18 cellular contexts compared by ENCODE assay signal in the genomic region with DNA sequence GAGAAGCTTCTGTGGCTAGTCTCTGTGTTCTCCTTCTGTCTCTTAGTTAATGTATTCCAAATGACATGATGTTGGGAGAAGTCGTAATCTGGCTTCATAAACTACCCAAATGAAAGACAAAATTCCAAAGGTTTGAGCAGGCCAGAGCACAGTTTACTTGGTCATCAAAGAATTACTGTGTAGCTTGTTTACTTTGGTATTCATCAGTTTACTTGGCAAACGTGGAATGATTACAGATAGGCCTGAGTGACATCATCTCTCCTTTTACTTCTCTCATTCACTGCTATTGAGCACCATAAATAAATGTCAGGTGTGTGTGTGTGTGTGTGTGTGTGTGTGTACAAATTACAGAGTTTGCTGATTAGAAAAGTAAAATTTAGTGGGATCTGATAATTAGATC.
DNase-seq lines count a peak whose midpoint lies in the region; ATAC-seq and TF ChIP-seq lines count a peak whose summit lies in the region.
"Had no signal": no experiment of that assay in that cellular context is flagged by ENCODE, and none has a peak within 500 bp of the region (broad histone marks: within the 10 kb centered on the region; RNA-seq: fewer than 3 reads in every experiment).

No MANE protein-coding gene starts in this region.

- peaks cover 16% of the 10 kb centered on the region for H3K27me3 Mint-ChIP-seq in type B pancreatic cell

- no peaks in the 10 kb centered on the region for H4K20me1 ChIP-seq in fibroblast of lung (ENCODE audit: control insufficient read depth, extremely low read depth, insufficient read depth, low read length)

- H3K4me1 ChIP-seq in fibroblast of lung (ENCODE audit: control insufficient read depth, extremely low read depth, insufficient read depth, low read length): peaks cover 3% of the 10 kb centered on the region
- H3K4me1 ChIP-seq: left ventricle myocardium inferior, tibial nerve had no signal

- H3K9me3 ChIP-seq in fibroblast of lung (ENCODE audit: control insufficient read depth, insufficient read depth, low read depth, low read length): no peaks in the 10 kb centered on the region
- H3K9me3 ChIP-seq: left ventricle myocardium inferior, ovary, tibial nerve had no signal

- ATAC-seq in HG03432 (IDR thresholded peaks at IDR 0.05; ENCODE audit: unreplicated experiment) (no peak), GM21723 (IDR thresholded peaks at IDR 0.05; ENCODE audit: unreplicated experiment) (no peak)

- peak overlapping the region; percentile 43 for H3K27ac Mint-ChIP-seq in type B pancreatic cell

- H3K79me2 ChIP-seq in fibroblast of lung (ENCODE audit: control insufficient read depth, insufficient read depth, low read length): no peaks in the 10 kb centered on the region

- H2AFZ ChIP-seq in fibroblast of lung (ENCODE audit: low read length): no peak overlapping the region

- H3K36me3 Mint-ChIP-seq in type B pancreatic cell: peaks cover 4% of the 10 kb centered on the region

- peak overlapping the region; percentile 53 for H3K27ac ChIP-seq in fibroblast of lung (ENCODE audit: insufficient read depth, low read length)
- H3K27ac ChIP-seq: HL-60, KMS-11, left ventricle myocardium inferior, ovary, tibial nerve, VCaP had no signal

- no peaks in the 10 kb centered on the region for H3K36me3 ChIP-seq in fibroblast of lung (ENCODE audit: control insufficient read depth, insufficient read depth, low read length)
- H3K36me3 ChIP-seq: left ventricle myocardium inferior, ovary had no signal

- peak overlapping the region; percentile 11 for H3K4me2 ChIP-seq in fibroblast of lung (ENCODE audit: extremely low read depth, insufficient read depth, low read length)
- H3K4me2 ChIP-seq: KMS-11, smooth muscle cell had no signal

- no peaks in the 10 kb centered on the region for H3K27me3 ChIP-seq in fibroblast of lung (ENCODE audit: control insufficient read depth, insufficient read depth, low read length)
- H3K27me3 ChIP-seq: ovary, tibial nerve had no signal

- no peak overlapping the region for H3K4me3 ChIP-seq in fibroblast of lung (replicated peaks in 1 of 4; ENCODE audit: control extremely low read depth in 1 of 4, insufficient read depth in 1 of 4, low read depth in 3 of 4, low read length in 4 of 4)
- H3K4me3 ChIP-seq: left ventricle myocardium inferior, ovary, smooth muscle cell, tibial nerve had no signal

- no peaks in the 10 kb centered on the region for H3K9me3 Mint-ChIP-seq in type B pancreatic cell

- peak; percentile 18 for DNase-seq in NCI-H748 (lab: John Stamatoyannopoulos, UW; ENCODE audit: unreplicated experiment)
- DNase-seq in NCI-H748 treated with DMSO at 0.1 percent for 48 hours (lab: John Stamatoyannopoulos, UW): no peak
- peak; percentile 3 for DNase-seq in RPMI7951 (ENCODE audit: low read depth)
- peak; percentile 36 to 52 for DNase-seq in fibroblast of lung (ENCODE audit: low read depth in 2 of 2)
- DNase-seq in type B pancreatic cell (ENCODE audit: extremely low spot score, unreplicated experiment): no peak
- no peak for DNase-seq in posterior vena cava (ENCODE audit: low spot score)
- DNase-seq: activated effector memory CD4-positive, alpha-beta T cell treated with Interleukin-2 at 50 U/mL for 16 hours; cortex of kidney; left ventricle myocardium inferior; NCI-H345; ovary had no signal

- TF ChIP-seq CTCF in fibroblast of lung (conservative IDR thresholded peaks at IDR 0.05 in 1 of 2, IDR thresholded peaks at IDR 0.05 in 1 of 2; ENCODE audit: low read depth in 1 of 2, low read length in 2 of 2) (no peak), type B pancreatic cell (conservative IDR thresholded peaks at IDR 0.05) (no peak)

- no peaks in the 10 kb centered on the region for H3K4me1 Mint-ChIP-seq in type B pancreatic cell (ENCODE audit: unreplicated experiment)

- H3K4me3 Mint-ChIP-seq in type B pancreatic cell: no peak overlapping the region

- H3K9ac ChIP-seq in fibroblast of lung (ENCODE audit: insufficient read depth, low read length): no peak overlapping the region
- H3K9ac ChIP-seq: KMS-11 had no signal

- intact Hi-C loops in posterior vena cava (cut with DNase I): no loop called here

Comparison
In these comparisons a context has a peak if more than half of its experiments do, and no peak if none do; other contexts are left out.
1. DNase-seq: peak in NCI-H748 (single experiment), RPMI7951 (single experiment) and fibroblast of lung (2 of 2); none in NCI-H748 treated with DMSO at 0.1 percent for 48 hours (single experiment), type B pancreatic cell (single experiment) and posterior vena cava (single experiment).